1 cellular context compared by ENCODE assay signal in the genomic region with DNA sequence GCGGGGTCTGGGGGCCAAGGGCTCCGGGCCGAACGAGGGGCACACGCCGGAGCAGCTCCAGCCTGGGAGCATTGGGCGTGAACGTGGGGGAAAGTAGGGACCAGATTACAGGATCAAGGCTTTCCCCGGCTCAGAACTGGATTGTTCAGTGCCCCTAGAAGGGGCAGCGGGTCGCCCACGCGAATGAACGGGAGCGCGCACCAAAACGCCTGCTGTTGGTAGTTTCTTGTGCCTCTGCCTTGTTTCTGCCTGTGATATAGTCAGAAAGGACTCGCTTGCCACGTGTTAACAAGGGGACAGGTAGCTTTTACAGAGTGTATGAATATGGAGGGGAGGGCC.
TF ChIP-seq lines count a peak whose summit lies in the region.

No MANE protein-coding gene starts in this region.

TF ChIP-seq in H1, 55 proteins besides CTCF, POLR2A, EP300 and RAD21:
- TF ChIP-seq HDAC6 (IDR thresholded peaks at IDR 0.05; ENCODE audit: low read depth, low read length), result no peak
- peak; percentile 79 for TF ChIP-seq EGR1 (IDR thresholded peaks at IDR 0.05; ENCODE audit: borderline replicate concordance, low read depth, low read length)
